ENCODE assay signal across 7 cellular contexts in genomic region chr19:51986309-51987291, GRCh38. TPM values are rescaled to one million over a fixed set of nuclear protein-coding genes. Genes with fewer than 3 reads are reported as not detected.
DNase-seq lines count a peak whose midpoint lies in the region; ATAC-seq, FAIRE-seq and TF ChIP-seq lines count a peak whose summit lies in the region.

TSS of gene ZNF350 (minus strand) at chr19:51986840. CDS start at chr19:51974360, 12,480 bp downstream.

- peaks cover 18% of the 10 kb centered on the region for H3K4me1 Mint-ChIP-seq in chondrocyte (ENCODE audit: low read depth)

- H3K27ac ChIP-seq in keratinocyte (ENCODE audit: control insufficient read depth, insufficient read depth, low read length) = peak within 1 kb of the TSS; percentile 82

- TF ChIP-seq CTCF in chondrocyte (IDR thresholded peaks at IDR 0.05) (no peak), keratinocyte (optimal IDR thresholded peaks at IDR 0.05 in 1 of 3, IDR thresholded peaks at IDR 0.05 in 1 of 3, conservative IDR thresholded peaks at IDR 0.05 in 1 of 3; ENCODE audit: extremely low read depth in 1 of 3, insufficient read depth in 2 of 3, low read length in 3 of 3) (no peak)

- peaks cover 6% of the 10 kb centered on the region for H3K9me3 ChIP-seq in keratinocyte (ENCODE audit: control insufficient read depth, low read depth, low read length)

- no peaks in the 10 kb centered on the region for H3K9me1 ChIP-seq in keratinocyte (ENCODE audit: control insufficient read depth, extremely low read depth, insufficient read depth, low read length)

- H3K4me3 Mint-ChIP-seq in chondrocyte (ENCODE audit: unreplicated experiment) = peak within 1 kb of the TSS; percentile 90

- H4K20me1 ChIP-seq in keratinocyte (ENCODE audit: control insufficient read depth, extremely low read depth, insufficient read depth, low read length) = no peaks in the 10 kb centered on the region

- DNase-seq in NCI-H2227 treated with DMSO at 0.1 percent for 48 hours (lab: John Stamatoyannopoulos, UW) (peak; percentile 76), chondrocyte (ENCODE audit: low spot score) (no peak), keratinocyte (ENCODE audit: low read depth, low spot score) (peak; percentile 54)
- DNase-seq in activated CD4-positive, alpha-beta T cell treated with anti-CD3 and anti-CD28 coated beads for 1 hour = peak; percentile 81
- peak; percentile 68 for DNase-seq in stimulated activated CD4-positive, alpha-beta T cell treated with anti-CD3 and anti-CD28 coated beads, Interleukin-15, amount 100 ng/mL, for 1 hour (ENCODE audit: low read depth in 1 of 2, low spot score in 1 of 2)

- H3K27ac Mint-ChIP-seq in chondrocyte (ENCODE audit: unreplicated experiment) = peak within 1 kb of the TSS; percentile 89

- H3K27me3 ChIP-seq in keratinocyte (ENCODE audit: control insufficient read depth, extremely low read depth, insufficient read depth, low read length) = no peaks in the 10 kb centered on the region

- peak within 1 kb of the TSS; percentile 99 for H2AFZ ChIP-seq in keratinocyte (ENCODE audit: control insufficient read depth, low read length)

- ATAC-seq in GM18499 (IDR thresholded peaks at IDR 0.05; ENCODE audit: insufficient read depth, unreplicated experiment) = peak; percentile 89
- peak; percentile 89 for ATAC-seq in HG03039 (IDR thresholded peaks at IDR 0.05; ENCODE audit: unreplicated experiment)

- peaks cover 2% of the 10 kb centered on the region for H3K4me1 ChIP-seq in keratinocyte (ENCODE audit: control insufficient read depth, extremely low read depth, insufficient read depth, low read length)

- peaks cover 25% of the 10 kb centered on the region for H3K79me2 ChIP-seq in keratinocyte (ENCODE audit: control insufficient read depth, insufficient read depth, low read length)

- peaks cover 45% of the 10 kb centered on the region for H3K9me3 Mint-ChIP-seq in chondrocyte (ENCODE audit: low read depth)

- peak; percentile 67 for FAIRE-seq in keratinocyte (lab: Jason Lieb, UNC)

- peak within 1 kb of the TSS; percentile 85 for H3K4me2 ChIP-seq in keratinocyte (ENCODE audit: control insufficient read depth, extremely low read depth, insufficient read depth, low read depth, low read length)

- H3K27me3 Mint-ChIP-seq in chondrocyte (ENCODE audit: low read depth) = no peaks in the 10 kb centered on the region

- peaks cover 33% of the 10 kb centered on the region for H3K36me3 Mint-ChIP-seq in chondrocyte (ENCODE audit: low read depth)

- peak within 1 kb of the TSS; percentile 88 for H3K9ac ChIP-seq in keratinocyte (ENCODE audit: control insufficient read depth, extremely low read depth, insufficient read depth, low read length)

- dilution Hi-C loops in keratinocyte (cut with MboI; ENCODE audit: extremely low pct_ligation_motif_present, low sequenced_read_pairs) = no loop called here

- no peaks in the 10 kb centered on the region for H3K36me3 ChIP-seq in keratinocyte (ENCODE audit: control insufficient read depth in 2 of 2, extremely low read depth in 1 of 2, insufficient read depth in 2 of 2, low read length in 2 of 2)

- peak within 1 kb of the TSS; percentile 81 to 96 (median 86) for H3K4me3 ChIP-seq in keratinocyte (ENCODE audit: control insufficient read depth in 2 of 3, extremely low read depth in 1 of 3, insufficient read depth in 2 of 3, low read depth in 1 of 3, low read length in 3 of 3)

RNA-seq across cellular contexts. Expression of gene ZNF350, which starts in this region (rescaled TPM):
- total RNA-seq in chondrocyte = 5.6 to 10.3 TPM (median 7.0 TPM) in 3 replicates
- 3.8 to 7.7 TPM (median 6.0 TPM) in 3 replicates for polyA plus RNA-seq in keratinocyte
- 7.6 TPM for polyA plus RNA-seq in keratinocyte (2011; ENCODE audit: low read depth)
- 2.7 and 7.4 TPM in 2 replicates for polyA plus RNA-seq in keratinocyte (2011; cell fraction: cytosol; rRNA removed)
- polyA plus RNA-seq in keratinocyte (2011; cell fraction: nucleus; rRNA removed) = 7.9 and 9.9 TPM in 2 replicates
- 5.3 and 9.1 TPM in 2 replicates for polyA plus RNA-seq in keratinocyte (2012; ENCODE audit: low replicate concordance)
- 2.7 to 9.5 TPM (median 7.9 TPM) in 3 replicates for polyA minus RNA-seq in keratinocyte
- 4.4 TPM for polyA minus RNA-seq in keratinocyte (2011; cell fraction: cytosol; rRNA and poly(A)+ RNA removed)
- polyA minus RNA-seq in keratinocyte (2011; cell fraction: nucleus; rRNA and poly(A)+ RNA removed) = 5.4 and 10.5 TPM in 2 replicates
